10 cellular contexts compared by ENCODE assay signal in genomic region chr11:128685383-128686044, GRCh38. TPM values are rescaled to one million over a fixed set of nuclear protein-coding genes. Genes with fewer than 3 reads are reported as not detected.
DNase-seq lines count a peak whose midpoint lies in the region; ATAC-seq, FAIRE-seq and TF ChIP-seq lines count a peak whose summit lies in the region.
"Had no signal": no experiment of that assay in that cellular context is flagged by ENCODE, and none has a peak within 500 bp of the region (broad histone marks: within the 10 kb centered on the region; RNA-seq: fewer than 3 reads in every experiment).

No MANE protein-coding gene starts in this region.

- H3K14ac ChIP-seq in H1 (ENCODE audit: insufficient read length): no peak overlapping the region

- H4K91ac ChIP-seq in H1 (replicated peaks; ENCODE audit: insufficient read length, low read length): no peak overlapping the region

- no peak overlapping the region for H3K23ac ChIP-seq in H1 (ENCODE audit: insufficient read length)

- no peak overlapping the region; the same call in 1 of the 2 replicates for H2BK12ac ChIP-seq in H1 (ENCODE audit: low read depth, low read length)

- H3K18ac ChIP-seq in H1 (ENCODE audit: extremely low read depth, low read length): no peak overlapping the region; the same call in 1 of the 2 replicates

- peak overlapping the region; percentile 68 for H3K4me3 ChIP-seq in CD8-positive, alpha-beta memory T cell (ENCODE audit: low read length)
- H3K4me3 ChIP-seq in HUES64 (ENCODE audit: low read length): peak overlapping the region; percentile 38
- H3K4me3 ChIP-seq in H1 (ENCODE audit: extremely low read depth in 1 of 4, insufficient read depth in 2 of 4, low read depth in 3 of 4, low read length in 4 of 4): peak overlapping the region; percentile 25 to 60 (median 44); a peak in 7 of 8 replicates
- H3K4me3 ChIP-seq: mucosa of descending colon had no signal

- H2BK20ac ChIP-seq in H1 (ENCODE audit: low read length): no peak overlapping the region

- peaks cover 20% of the 10 kb centered on the region for H3K27me3 ChIP-seq in CD8-positive, alpha-beta memory T cell (ENCODE audit: insufficient read depth, low read length, poor library complexity, severe bottlenecking)
- peaks cover 100% of the 10 kb centered on the region for H3K27me3 ChIP-seq in HUES64 (ENCODE audit: insufficient read depth, low read length)
- peaks cover 71 to 96% (median 89%) of the 10 kb centered on the region in 4 experiments for H3K27me3 ChIP-seq in H1 (replicated peaks in 1 of 4; ENCODE audit: control insufficient read depth in 3 of 4, extremely low read depth in 1 of 4, insufficient read depth in 3 of 4, low read length in 3 of 4)

- H2BK15ac ChIP-seq in H1 (ENCODE audit: low read length): no peak overlapping the region

- peak overlapping the region; percentile 73 to 91 (median 87) for H3K4me3 Mint-ChIP-seq in CD8-positive, alpha-beta memory T cell
- H3K4me3 Mint-ChIP-seq in nephron: peak overlapping the region; percentile 63 to 79 (median 71)

- H3K4ac ChIP-seq in H1 (replicated peaks; ENCODE audit: insufficient read length, low read depth, low read length): no peak overlapping the region

- no peaks in the 10 kb centered on the region for H3K9me3 Mint-ChIP-seq in CD8-positive, alpha-beta memory T cell
- H3K9me3 Mint-ChIP-seq in nephron: peaks cover 3% of the 10 kb centered on the region

- no peak overlapping the region for H4K8ac ChIP-seq in H1 (ENCODE audit: extremely low read depth, insufficient read depth, low read length)

- no peak for TF ChIP-seq POLR2A in H1 (IDR thresholded peaks at IDR 0.05; ENCODE audit: control extremely low read depth in 1 of 2, low read depth in 2 of 2, low read length in 2 of 2)

- H3K36me3 Mint-ChIP-seq in CD8-positive, alpha-beta memory T cell: no peaks in the 10 kb centered on the region
- H3K36me3 Mint-ChIP-seq in nephron (ENCODE audit: low read depth): no peaks in the 10 kb centered on the region

- no peaks in the 10 kb centered on the region for H3K36me3 ChIP-seq in CD8-positive, alpha-beta memory T cell (ENCODE audit: insufficient read depth, low read length)
- H3K36me3 ChIP-seq in HUES64 (ENCODE audit: insufficient read depth, low read length) (no peaks in the 10 kb centered on the region), H1 (ENCODE audit: control insufficient read depth in 2 of 4, insufficient read depth in 4 of 4, low read length in 3 of 4) (no peaks in the 10 kb centered on the region)

- peak overlapping the region in 2 of 8 donors; percentile 29 to 40 for H3K27ac Mint-ChIP-seq in CD8-positive, alpha-beta memory T cell
- H3K27ac Mint-ChIP-seq in nephron: peak overlapping the region in 2 of 3 experiments; percentile 44 to 57

- POLR2A ChIA-PET in CD8-positive, alpha-beta memory T cell (lab: Charles Lee): interaction anchor here (0.5 to 1.0 kb wide), 6 partner anchors 8 to 45 kb away, joined by 4 to 9 read pairs (median 6); partner anchors contain the start of gene FLI1
- POLR2A ChIA-PET in H1 (lab: Charles Lee; ENCODE audit: partially characterized antibody): interaction anchor here (0.6 to 1.5 kb wide), 2 partner anchors 9 to 27 kb away, joined by 3 read pairs; no protein-coding TSS in a partner anchor

- FAIRE-seq in H1 (lab: Jason Lieb, UNC): no peak
- no peak for FAIRE-seq in frontal cortex (lab: Jason Lieb, UNC)

- H3K4me1 ChIP-seq in CD8-positive, alpha-beta memory T cell (ENCODE audit: insufficient read depth, low read length): peaks cover 33% of the 10 kb centered on the region
- H3K4me1 ChIP-seq in HUES64 (ENCODE audit: insufficient read depth, low read length): peaks cover 15% of the 10 kb centered on the region
- H3K4me1 ChIP-seq in H1 (replicated peaks in 1 of 4; ENCODE audit: control insufficient read depth in 3 of 4, insufficient read depth in 4 of 4, low read length in 3 of 4): peaks cover 3 to 40% (median 28%) of the 10 kb centered on the region in 4 experiments

- peaks cover 34 to 39% of the 10 kb centered on the region in 2 donors for H3K27me3 Mint-ChIP-seq in CD8-positive, alpha-beta memory T cell
- H3K27me3 Mint-ChIP-seq in nephron (ENCODE audit: low read depth): peaks cover 99% of the 10 kb centered on the region

- no peak for DNase-seq in CD8-positive, alpha-beta memory T cell
- DNase-seq in H1 (ENCODE audit: low read depth in 1 of 2, low spot score in 2 of 2): no peak
- no peak for DNase-seq in NCI-H1436 (lab: John Stamatoyannopoulos, UW)
- DNase-seq in hippocampal formation (lab: John Stamatoyannopoulos, UW): no peak
- DNase-seq in frontal cortex (ENCODE audit: low spot score in 2 of 2): no peak
- DNase-seq: NCI-H146 had no signal

- H3K4me1 Mint-ChIP-seq in CD8-positive, alpha-beta memory T cell: peaks cover 39 to 52% (median 50%) of the 10 kb centered on the region in 3 donors
- peaks cover 51% of the 10 kb centered on the region for H3K4me1 Mint-ChIP-seq in nephron

- peak overlapping the region; percentile 85 to 96 for H3K4me2 ChIP-seq in H1 (ENCODE audit: insufficient read depth in 1 of 2, low read depth in 2 of 2, low read length in 2 of 2)

- CTCF ChIA-PET in CD8-positive, alpha-beta memory T cell (lab: Charles Lee): interaction anchor here (1.0 to 2.4 kb wide), 10 partner anchors 10 to 528 kb away, joined by 3 to 9 read pairs (median 4); no protein-coding TSS in a partner anchor
- CTCF ChIA-PET in H1 (lab: Charles Lee; ENCODE audit: partially characterized antibody): interaction anchor here (0.6 to 2.9 kb wide), 16 partner anchors 8 to 528 kb away, joined by 3 to 14 read pairs (median 4); partner anchors contain the start of gene FLI1

- H2AFZ ChIP-seq in H1 (ENCODE audit: low read length): no peak overlapping the region

- WGBS in HUES64: 7% methylated on average over 20 of the region's 22 CpGs
- 2% methylated on average over 13 of the region's 22 CpGs; no CpG with 5 or more reads in 1 of the 2 experiments for WGBS in H1 (ENCODE audit: extremely low coverage in 1 of 2, insufficient coverage in 1 of 2, insufficient read length in 1 of 2, insufficient replicate concordance in 2 of 2, low coverage in 1 of 2, low lambda C conversion rate in 2 of 2, missing lambda C conversion rate in 1 of 2), 2 experiments

- H3K27ac ChIP-seq in CD8-positive, alpha-beta memory T cell (ENCODE audit: low read depth, low read length): no peak overlapping the region
- H3K27ac ChIP-seq in HUES64 (ENCODE audit: low read depth, low read length) (no peak overlapping the region), H1 (ENCODE audit: low read depth, low read length) (no peak overlapping the region)

- H3K56ac ChIP-seq in H1 (replicated peaks; ENCODE audit: insufficient read length, low read depth, low read length): no peak overlapping the region

- H2BK5ac ChIP-seq in H1 (ENCODE audit: low read depth, low read length): no peak overlapping the region

- no peak overlapping the region for H2BK120ac ChIP-seq in H1 (replicated peaks; ENCODE audit: low read depth, low read length)

- ATAC-seq in GM18519 (IDR thresholded peaks at IDR 0.05; ENCODE audit: low FRiP score, unreplicated experiment): no peak

- no peak for TF ChIP-seq EP300 in H1 (IDR thresholded peaks at IDR 0.05; ENCODE audit: borderline replicate concordance in 1 of 2, low read depth in 2 of 2, low read length in 2 of 2)

- H3K9ac ChIP-seq in HUES64 (ENCODE audit: low read depth, low read length) (no peak overlapping the region), H1 (replicated peaks in 1 of 4; ENCODE audit: extremely low read depth in 1 of 4, low read depth in 3 of 4, low read length in 3 of 4) (no peak overlapping the region)

- H3K23me2 ChIP-seq in H1 (ENCODE audit: low read depth, low read length): peaks cover 16% of the 10 kb centered on the region

- H4K20me1 ChIP-seq in H1 (replicated peaks in 1 of 2; ENCODE audit: control insufficient read depth in 1 of 2, insufficient read depth in 2 of 2, low read length in 2 of 2): peaks cover 0 to 4% of the 10 kb centered on the region in 2 experiments

- no peaks in the 10 kb centered on the region for H3K9me3 ChIP-seq in CD8-positive, alpha-beta memory T cell (ENCODE audit: low read length)
- no peaks in the 10 kb centered on the region for H3K9me3 ChIP-seq in HUES64 (ENCODE audit: insufficient read depth, low read depth, low read length)
- no peaks in the 10 kb centered on the region for H3K9me3 ChIP-seq in H1 (ENCODE audit: insufficient read depth in 2 of 2, low read depth in 1 of 2, low read length in 1 of 2)
- H3K9me3 ChIP-seq: mucosa of descending colon had no signal

- no peak overlapping the region for H4K5ac ChIP-seq in H1 (ENCODE audit: insufficient read length, low read depth, low read length)

- H3K79me2 ChIP-seq in H1 (ENCODE audit: control insufficient read depth in 1 of 2, insufficient read depth in 2 of 2, low read length in 2 of 2): no peaks in the 10 kb centered on the region

- TF ChIP-seq CTCF in H1 (IDR thresholded peaks at IDR 0.05; ENCODE audit: control extremely low read depth in 1 of 3, insufficient read depth in 1 of 3, low read depth in 1 of 3, low read length in 3 of 3): no peak
- no peak for TF ChIP-seq CTCF in nephron (IDR thresholded peaks at IDR 0.05; ENCODE audit: unreplicated experiment in 3 of 3)

- H2AK5ac ChIP-seq in H1 (ENCODE audit: low read depth, low read length): no peak overlapping the region

- H3K79me1 ChIP-seq in H1 (ENCODE audit: low read depth, low read length): no peaks in the 10 kb centered on the region

- TF ChIP-seq RAD21 in H1 (IDR thresholded peaks at IDR 0.05 in 1 of 2, conservative IDR thresholded peaks at IDR 0.05 in 1 of 2; ENCODE audit: low read depth in 2 of 2, low read length in 2 of 2): no peak

TF ChIP-seq in H1, 55 proteins besides CTCF, POLR2A, EP300 and RAD21:
- TF ChIP-seq SUZ12 (IDR thresholded peaks at IDR 0.05; ENCODE audit: low read length) (no peak; the same call in 1 of the 2 replicates), RNF2 (IDR thresholded peaks at IDR 0.05; ENCODE audit: borderline replicate concordance, low read depth, low read length, missing control alignments, poor library complexity, severe bottlenecking) (peak; percentile 12), EZH2 (IDR thresholded peaks at IDR 0.05; ENCODE audit: low read depth, low read length, severe bottlenecking) (peak; percentile 25)

RNA-seq across cellular contexts. Expression of gene FLI1, which starts 8.4 kb away (rescaled TPM):
- total RNA-seq in CD8-positive, alpha-beta memory T cell: 10 to 100 TPM; 41.7 to 45.2 TPM
- 89.2 TPM for polyA plus RNA-seq in CD8-positive, alpha-beta memory T cell
- polyA plus RNA-seq in HUES64 (2013, experiment 1 of 2): 1.1 TPM
- 1.8 TPM for polyA plus RNA-seq in HUES64 (2013, experiment 2 of 2)
- total RNA-seq in H1 (2021; fragmentation: NEBNext Ultra II Directional; extraction: Animal tissue kit (Norgen Biotek cat#: 25700)): 0.22 and 0.29 TPM in 2 replicates
- 0.18 and 0.30 TPM in 2 replicates for polyA plus RNA-seq in H1 (2011; rRNA removed)
- polyA plus RNA-seq in H1 (2011; cell fraction: cytosol; rRNA removed): 0.21 TPM
- 0.14 TPM for polyA plus RNA-seq in H1 (2011; cell fraction: nucleus; rRNA removed)
- 0.15 to 0.58 TPM (median 0.43 TPM) in 3 of 4 replicates, not detected in the other for polyA plus RNA-seq in H1 (2012, experiment 1 of 2)
- 0.04 TPM for polyA plus RNA-seq in H1 (2012, experiment 2 of 2)
- polyA plus RNA-seq in H1 (2013, experiment 1 of 2): 0.18 TPM
- polyA plus RNA-seq in H1 (2013, experiment 2 of 2): 0.24 TPM
- polyA minus RNA-seq in H1 (2011; rRNA and poly(A)+ RNA removed): 0.38 and 1.5 TPM in 2 replicates
- not detected for polyA minus RNA-seq in H1 (2011; cell fraction: cytosol; rRNA and poly(A)+ RNA removed)
- 0.50 TPM for polyA minus RNA-seq in H1 (2011; cell fraction: nucleus; rRNA and poly(A)+ RNA removed)
- 3.7 TPM for total RNA-seq in frontal cortex
